1 cellular context compared by ENCODE assay signal in the genomic region with DNA sequence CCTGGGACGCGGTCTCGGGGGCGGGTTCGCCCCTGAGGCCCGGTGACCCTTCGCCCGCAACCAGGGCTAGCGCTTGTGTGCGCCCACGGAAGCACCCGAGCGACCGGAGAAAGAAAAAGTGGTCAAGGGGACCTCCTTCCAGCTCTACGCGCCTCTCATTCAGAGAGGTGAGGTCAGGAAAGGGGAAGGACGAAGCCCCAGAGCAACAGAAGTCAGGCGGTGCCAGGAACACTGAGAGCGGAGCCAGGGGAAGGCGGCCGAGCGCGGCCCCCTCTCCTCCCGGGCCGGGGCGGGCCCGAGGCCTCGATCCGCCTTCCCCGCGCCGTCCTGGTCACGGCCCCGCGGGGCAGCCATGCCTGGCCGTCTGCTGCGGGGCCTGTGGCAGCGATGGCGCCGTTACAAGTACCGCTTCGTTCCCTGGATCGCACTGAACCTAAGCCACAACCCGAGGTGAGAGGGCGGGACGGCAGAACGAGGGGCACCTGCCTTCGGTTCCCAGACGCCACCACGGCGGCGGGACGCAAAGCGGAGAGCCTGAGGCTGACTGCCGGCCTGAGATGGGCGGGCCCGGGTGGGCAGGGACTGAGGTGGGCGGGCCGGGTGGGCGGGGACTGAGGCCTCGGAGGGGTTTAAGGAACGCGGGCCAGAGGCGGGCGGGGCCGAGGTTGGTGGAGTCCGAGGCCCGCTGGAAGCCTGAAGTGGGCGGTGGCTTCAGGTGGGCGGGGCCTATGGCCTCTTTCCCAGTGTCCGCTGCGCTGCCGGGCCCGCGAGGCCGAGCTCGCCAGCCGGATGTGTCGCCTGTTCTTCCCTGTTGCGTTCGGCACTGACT.
TF ChIP-seq lines count a peak whose summit lies in the region.

A gene with protein sequence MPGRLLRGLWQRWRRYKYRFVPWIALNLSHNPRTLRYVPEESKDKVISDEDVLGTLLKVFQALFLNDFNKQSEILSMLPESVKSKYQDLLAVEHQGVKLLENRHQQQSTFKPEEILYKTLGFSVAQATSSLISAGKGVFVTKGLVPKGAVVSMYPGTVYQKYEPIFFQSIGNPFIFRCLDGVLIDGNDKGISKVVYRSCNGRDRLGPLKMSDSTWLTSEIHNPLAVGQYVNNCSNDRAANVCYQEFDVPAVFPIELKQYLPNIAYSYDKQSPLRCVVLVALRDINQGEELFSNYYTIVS (plus strand): TSS at position 303 of the 829 bp plus-strand sequence. CDS start 50 bp downstream, at position 353.

TF ChIP-seq in HepG2, 621 proteins besides CTCF, POLR2A, EP300 and RAD21 (continued from another document and continues in another):
- TF ChIP-seq SMYD3 (CRISPR knock-in tag; IDR thresholded peaks at IDR 0.05): no peak; the same call in 1 of the 2 replicates
- TF ChIP-seq WIZ (CRISPR knock-in tag; IDR thresholded peaks at IDR 0.05): no peak
- TF ChIP-seq ZNF747 (CRISPR knock-in tag; IDR thresholded peaks at IDR 0.05; ENCODE audit: borderline replicate concordance): no peak
- no peak for TF ChIP-seq SMC3 (IDR thresholded peaks at IDR 0.05; ENCODE audit: low read length)
- TF ChIP-seq, protein P1, sequence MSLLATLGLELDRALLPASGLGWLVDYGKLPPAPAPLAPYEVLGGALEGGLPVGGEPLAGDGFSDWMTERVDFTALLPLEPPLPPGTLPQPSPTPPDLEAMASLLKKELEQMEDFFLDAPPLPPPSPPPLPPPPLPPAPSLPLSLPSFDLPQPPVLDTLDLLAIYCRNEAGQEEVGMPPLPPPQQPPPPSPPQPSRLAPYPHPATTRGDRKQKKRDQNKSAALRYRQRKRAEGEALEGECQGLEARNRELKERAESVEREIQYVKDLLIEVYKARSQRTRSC (CRISPR knock-in tag; IDR thresholded peaks at IDR 0.05; ENCODE audit: low read depth): no peak; the same call in 1 of the 2 replicates
- no peak for TF ChIP-seq ZNF30 (CRISPR knock-in tag; IDR thresholded peaks at IDR 0.05)
- TF ChIP-seq SCMH1 (CRISPR knock-in tag; IDR thresholded peaks at IDR 0.05; ENCODE audit: borderline replicate concordance): no peak
- TF ChIP-seq, protein P2, sequence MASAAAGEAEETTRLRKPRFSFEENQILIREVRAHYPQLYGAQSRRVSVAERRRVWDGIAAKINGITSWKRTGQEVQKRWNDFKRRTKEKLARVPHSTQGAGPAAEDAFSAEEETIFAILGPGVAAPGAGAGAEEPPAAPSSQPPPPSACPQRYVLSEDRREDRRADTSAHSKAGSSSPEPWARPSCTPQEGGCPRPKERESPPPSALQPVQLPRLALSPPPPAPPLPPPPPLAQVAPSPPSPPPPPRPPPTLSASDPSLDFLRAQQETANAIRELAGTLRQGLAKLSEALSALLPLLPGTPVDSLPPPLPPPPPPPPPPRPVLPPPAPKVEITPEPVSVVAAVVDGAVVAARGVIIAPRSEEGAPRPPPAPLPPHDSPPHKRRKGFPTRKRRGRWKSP (CRISPR knock-in tag; IDR thresholded peaks at IDR 0.05): no peak; the same call in 1 of the 2 replicates
- TF ChIP-seq TBP (CRISPR knock-in tag; IDR thresholded peaks at IDR 0.05): no peak
- TF ChIP-seq ZNF230 (CRISPR knock-in tag; IDR thresholded peaks at IDR 0.05): no peak
- TF ChIP-seq, protein P3, sequence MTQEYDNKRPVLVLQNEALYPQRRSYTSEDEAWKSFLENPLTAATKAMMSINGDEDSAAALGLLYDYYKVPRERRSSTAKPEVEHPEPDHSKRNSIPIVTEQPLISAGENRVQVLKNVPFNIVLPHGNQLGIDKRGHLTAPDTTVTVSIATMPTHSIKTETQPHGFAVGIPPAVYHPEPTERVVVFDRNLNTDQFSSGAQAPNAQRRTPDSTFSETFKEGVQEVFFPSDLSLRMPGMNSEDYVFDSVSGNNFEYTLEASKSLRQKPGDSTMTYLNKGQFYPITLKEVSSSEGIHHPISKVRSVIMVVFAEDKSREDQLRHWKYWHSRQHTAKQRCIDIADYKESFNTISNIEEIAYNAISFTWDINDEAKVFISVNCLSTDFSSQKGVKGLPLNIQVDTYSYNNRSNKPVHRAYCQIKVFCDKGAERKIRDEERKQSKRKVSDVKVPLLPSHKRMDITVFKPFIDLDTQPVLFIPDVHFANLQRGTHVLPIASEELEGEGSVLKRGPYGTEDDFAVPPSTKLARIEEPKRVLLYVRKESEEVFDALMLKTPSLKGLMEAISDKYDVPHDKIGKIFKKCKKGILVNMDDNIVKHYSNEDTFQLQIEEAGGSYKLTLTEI (CRISPR knock-in tag; conservative IDR thresholded peaks at IDR 0.05): no peak
- TF ChIP-seq MATR3 (CRISPR knock-in tag; IDR thresholded peaks at IDR 0.05): no peak
- TF ChIP-seq, protein P4, sequence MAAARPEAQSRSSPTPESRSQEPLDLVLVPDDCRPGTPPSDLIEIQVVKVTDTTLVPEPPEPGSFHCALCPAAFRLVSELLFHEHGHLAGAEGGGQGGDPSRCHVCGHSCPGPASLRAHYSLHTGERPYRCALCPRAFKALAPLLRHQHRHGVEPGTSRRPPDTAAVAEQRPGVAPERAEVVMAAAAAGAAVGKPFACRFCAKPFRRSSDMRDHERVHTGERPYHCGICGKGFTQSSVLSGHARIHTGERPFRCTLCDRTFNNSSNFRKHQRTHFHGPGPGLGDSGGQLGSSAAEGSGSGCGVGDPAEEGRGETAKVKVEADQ (CRISPR knock-in tag; IDR thresholded peaks at IDR 0.05; ENCODE audit: borderline replicate concordance): peak; percentile 51; the same call in 1 of the 2 replicates
- TF ChIP-seq ZNF441 (CRISPR knock-in tag; IDR thresholded peaks at IDR 0.05; ENCODE audit: borderline replicate concordance): peak; percentile 7; the same call in 1 of the 2 replicates
- no peak for TF ChIP-seq ZNF24 (IDR thresholded peaks at IDR 0.05)
- TF ChIP-seq FOXO1 (CRISPR knock-in tag; IDR thresholded peaks at IDR 0.05): peak; percentile 16
- TF ChIP-seq HIVEP1 (CRISPR knock-in tag; IDR thresholded peaks at IDR 0.05): no peak; the same call in 1 of the 2 replicates
- no peak for TF ChIP-seq ZNF589 (CRISPR knock-in tag; conservative IDR thresholded peaks at IDR 0.05)
- TF ChIP-seq, protein P5, sequence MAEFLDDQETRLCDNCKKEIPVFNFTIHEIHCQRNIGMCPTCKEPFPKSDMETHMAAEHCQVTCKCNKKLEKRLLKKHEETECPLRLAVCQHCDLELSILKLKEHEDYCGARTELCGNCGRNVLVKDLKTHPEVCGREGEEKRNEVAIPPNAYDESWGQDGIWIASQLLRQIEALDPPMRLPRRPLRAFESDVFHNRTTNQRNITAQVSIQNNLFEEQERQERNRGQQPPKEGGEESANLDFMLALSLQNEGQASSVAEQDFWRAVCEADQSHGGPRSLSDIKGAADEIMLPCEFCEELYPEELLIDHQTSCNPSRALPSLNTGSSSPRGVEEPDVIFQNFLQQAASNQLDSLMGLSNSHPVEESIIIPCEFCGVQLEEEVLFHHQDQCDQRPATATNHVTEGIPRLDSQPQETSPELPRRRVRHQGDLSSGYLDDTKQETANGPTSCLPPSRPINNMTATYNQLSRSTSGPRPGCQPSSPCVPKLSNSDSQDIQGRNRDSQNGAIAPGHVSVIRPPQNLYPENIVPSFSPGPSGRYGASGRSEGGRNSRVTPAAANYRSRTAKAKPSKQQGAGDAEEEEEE (CRISPR knock-in tag; IDR thresholded peaks at IDR 0.05; ENCODE audit: borderline replicate concordance): no peak
- TF ChIP-seq CBFB (CRISPR knock-in tag; IDR thresholded peaks at IDR 0.05): peak; percentile 42; the same call in 1 of the 2 replicates
- TF ChIP-seq KLF11 (CRISPR knock-in tag; IDR thresholded peaks at IDR 0.05): peak; percentile 63; the same call in 1 of the 2 replicates
- TF ChIP-seq NFE2 (CRISPR knock-in tag; IDR thresholded peaks at IDR 0.05): no peak
- TF ChIP-seq KDM2A (CRISPR knock-in tag; IDR thresholded peaks at IDR 0.05; ENCODE audit: borderline replicate concordance, low read depth): peak; percentile 31; the same call in 1 of the 2 replicates
- TF ChIP-seq ZNF484 (CRISPR knock-in tag; IDR thresholded peaks at IDR 0.05; ENCODE audit: borderline replicate concordance, low read depth): no peak
- no peak for TF ChIP-seq ARNTL (CRISPR knock-in tag; IDR thresholded peaks at IDR 0.05)
- TF ChIP-seq CCAR2 (optimal IDR thresholded peaks at IDR 0.05; ENCODE audit: low read depth, low read length): no peak
- no peak for TF ChIP-seq IKZF1 (IDR thresholded peaks at IDR 0.05)
- TF ChIP-seq DNMT1 (CRISPR knock-in tag; IDR thresholded peaks at IDR 0.05): no peak
- TF ChIP-seq, protein P6, sequence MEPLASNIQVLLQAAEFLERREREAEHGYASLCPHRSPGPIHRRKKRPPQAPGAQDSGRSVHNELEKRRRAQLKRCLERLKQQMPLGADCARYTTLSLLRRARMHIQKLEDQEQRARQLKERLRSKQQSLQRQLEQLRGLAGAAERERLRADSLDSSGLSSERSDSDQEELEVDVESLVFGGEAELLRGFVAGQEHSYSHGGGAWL (CRISPR knock-in tag; IDR thresholded peaks at IDR 0.05): peak; percentile 58
- TF ChIP-seq, protein P7, sequence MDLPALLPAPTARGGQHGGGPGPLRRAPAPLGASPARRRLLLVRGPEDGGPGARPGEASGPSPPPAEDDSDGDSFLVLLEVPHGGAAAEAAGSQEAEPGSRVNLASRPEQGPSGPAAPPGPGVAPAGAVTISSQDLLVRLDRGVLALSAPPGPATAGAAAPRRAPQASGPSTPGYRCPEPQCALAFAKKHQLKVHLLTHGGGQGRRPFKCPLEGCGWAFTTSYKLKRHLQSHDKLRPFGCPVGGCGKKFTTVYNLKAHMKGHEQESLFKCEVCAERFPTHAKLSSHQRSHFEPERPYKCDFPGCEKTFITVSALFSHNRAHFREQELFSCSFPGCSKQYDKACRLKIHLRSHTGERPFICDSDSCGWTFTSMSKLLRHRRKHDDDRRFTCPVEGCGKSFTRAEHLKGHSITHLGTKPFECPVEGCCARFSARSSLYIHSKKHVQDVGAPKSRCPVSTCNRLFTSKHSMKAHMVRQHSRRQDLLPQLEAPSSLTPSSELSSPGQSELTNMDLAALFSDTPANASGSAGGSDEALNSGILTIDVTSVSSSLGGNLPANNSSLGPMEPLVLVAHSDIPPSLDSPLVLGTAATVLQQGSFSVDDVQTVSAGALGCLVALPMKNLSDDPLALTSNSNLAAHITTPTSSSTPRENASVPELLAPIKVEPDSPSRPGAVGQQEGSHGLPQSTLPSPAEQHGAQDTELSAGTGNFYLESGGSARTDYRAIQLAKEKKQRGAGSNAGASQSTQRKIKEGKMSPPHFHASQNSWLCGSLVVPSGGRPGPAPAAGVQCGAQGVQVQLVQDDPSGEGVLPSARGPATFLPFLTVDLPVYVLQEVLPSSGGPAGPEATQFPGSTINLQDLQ (CRISPR knock-in tag; IDR thresholded peaks at IDR 0.05): no peak; the same call in 1 of the 2 replicates
- TF ChIP-seq, protein P8, sequence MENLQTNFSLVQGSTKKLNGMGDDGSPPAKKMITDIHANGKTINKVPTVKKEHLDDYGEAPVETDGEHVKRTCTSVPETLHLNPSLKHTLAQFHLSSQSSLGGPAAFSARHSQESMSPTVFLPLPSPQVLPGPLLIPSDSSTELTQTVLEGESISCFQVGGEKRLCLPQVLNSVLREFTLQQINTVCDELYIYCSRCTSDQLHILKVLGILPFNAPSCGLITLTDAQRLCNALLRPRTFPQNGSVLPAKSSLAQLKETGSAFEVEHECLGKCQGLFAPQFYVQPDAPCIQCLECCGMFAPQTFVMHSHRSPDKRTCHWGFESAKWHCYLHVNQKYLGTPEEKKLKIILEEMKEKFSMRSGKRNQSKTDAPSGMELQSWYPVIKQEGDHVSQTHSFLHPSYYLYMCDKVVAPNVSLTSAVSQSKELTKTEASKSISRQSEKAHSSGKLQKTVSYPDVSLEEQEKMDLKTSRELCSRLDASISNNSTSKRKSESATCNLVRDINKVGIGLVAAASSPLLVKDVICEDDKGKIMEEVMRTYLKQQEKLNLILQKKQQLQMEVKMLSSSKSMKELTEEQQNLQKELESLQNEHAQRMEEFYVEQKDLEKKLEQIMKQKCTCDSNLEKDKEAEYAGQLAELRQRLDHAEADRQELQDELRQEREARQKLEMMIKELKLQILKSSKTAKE (CRISPR knock-in tag; IDR thresholded peaks at IDR 0.05; ENCODE audit: borderline replicate concordance): no peak
- TF ChIP-seq KDM1A (CRISPR knock-in tag; IDR thresholded peaks at IDR 0.05): no peak
- TF ChIP-seq ZNF10 (CRISPR knock-in tag; IDR thresholded peaks at IDR 0.05; ENCODE audit: borderline replicate concordance, low read depth): no peak
- 0 out of 2 replicates have a peak, but pooled peaks have one; percentile 18 for TF ChIP-seq ZNF383 (CRISPR knock-in tag; IDR thresholded peaks at IDR 0.05; ENCODE audit: borderline replicate concordance)
- TF ChIP-seq ZNF350 (CRISPR knock-in tag; IDR thresholded peaks at IDR 0.05; ENCODE audit: borderline replicate concordance, low read depth): no peak
- TF ChIP-seq, protein P9, sequence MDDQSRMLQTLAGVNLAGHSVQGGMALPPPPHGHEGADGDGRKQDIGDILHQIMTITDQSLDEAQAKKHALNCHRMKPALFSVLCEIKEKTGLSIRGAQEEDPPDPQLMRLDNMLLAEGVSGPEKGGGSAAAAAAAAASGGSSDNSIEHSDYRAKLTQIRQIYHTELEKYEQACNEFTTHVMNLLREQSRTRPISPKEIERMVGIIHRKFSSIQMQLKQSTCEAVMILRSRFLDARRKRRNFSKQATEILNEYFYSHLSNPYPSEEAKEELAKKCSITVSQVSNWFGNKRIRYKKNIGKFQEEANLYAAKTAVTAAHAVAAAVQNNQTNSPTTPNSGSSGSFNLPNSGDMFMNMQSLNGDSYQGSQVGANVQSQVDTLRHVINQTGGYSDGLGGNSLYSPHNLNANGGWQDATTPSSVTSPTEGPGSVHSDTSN (CRISPR knock-in tag; IDR thresholded peaks at IDR 0.05; ENCODE audit: borderline replicate concordance): 0 out of 2 replicates have a peak, but pooled peaks have one; percentile 0
- TF ChIP-seq, protein P10, sequence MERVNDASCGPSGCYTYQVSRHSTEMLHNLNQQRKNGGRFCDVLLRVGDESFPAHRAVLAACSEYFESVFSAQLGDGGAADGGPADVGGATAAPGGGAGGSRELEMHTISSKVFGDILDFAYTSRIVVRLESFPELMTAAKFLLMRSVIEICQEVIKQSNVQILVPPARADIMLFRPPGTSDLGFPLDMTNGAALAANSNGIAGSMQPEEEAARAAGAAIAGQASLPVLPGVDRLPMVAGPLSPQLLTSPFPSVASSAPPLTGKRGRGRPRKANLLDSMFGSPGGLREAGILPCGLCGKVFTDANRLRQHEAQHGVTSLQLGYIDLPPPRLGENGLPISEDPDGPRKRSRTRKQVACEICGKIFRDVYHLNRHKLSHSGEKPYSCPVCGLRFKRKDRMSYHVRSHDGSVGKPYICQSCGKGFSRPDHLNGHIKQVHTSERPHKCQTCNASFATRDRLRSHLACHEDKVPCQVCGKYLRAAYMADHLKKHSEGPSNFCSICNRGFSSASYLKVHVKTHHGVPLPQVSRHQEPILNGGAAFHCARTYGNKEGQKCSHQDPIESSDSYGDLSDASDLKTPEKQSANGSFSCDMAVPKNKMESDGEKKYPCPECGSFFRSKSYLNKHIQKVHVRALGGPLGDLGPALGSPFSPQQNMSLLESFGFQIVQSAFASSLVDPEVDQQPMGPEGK (CRISPR knock-in tag; IDR thresholded peaks at IDR 0.05): no peak; the same call in 1 of the 2 replicates
- 0 out of 2 replicates have a peak, but pooled peaks have one; percentile 38 for TF ChIP-seq ZNF737 (CRISPR knock-in tag; IDR thresholded peaks at IDR 0.05; ENCODE audit: borderline replicate concordance)
- no peak for TF ChIP-seq TMF1 (CRISPR knock-in tag; IDR thresholded peaks at IDR 0.05; ENCODE audit: low read depth)
